In the genomic region with DNA sequence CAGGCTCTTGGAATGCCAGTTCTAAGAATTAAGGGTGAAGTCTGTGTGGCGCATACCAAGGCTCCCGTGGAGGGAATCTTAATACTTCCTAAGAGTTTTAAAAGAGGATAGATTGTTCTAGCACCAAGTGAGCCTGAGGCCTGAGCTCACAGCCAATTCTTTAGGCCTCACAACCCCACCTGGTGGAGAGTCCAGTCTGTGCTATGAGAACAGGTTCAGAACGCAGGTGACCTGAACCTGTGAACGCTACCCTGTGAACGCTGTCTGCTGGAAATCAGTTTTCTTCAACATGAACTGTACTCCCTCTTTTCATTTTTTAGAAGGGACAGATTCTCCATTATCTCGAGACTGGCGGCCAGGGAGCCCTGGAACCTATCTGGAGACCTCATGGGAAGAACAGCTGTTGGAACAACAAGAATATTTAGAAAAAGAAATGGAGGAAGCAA, we compare ENCODE assay signal across 8 cellular contexts. TPM values are rescaled to one million over a fixed set of nuclear protein-coding genes. Genes with fewer than 3 reads are reported as not detected.
DNase-seq lines count a peak whose midpoint lies in the region; ATAC-seq and TF ChIP-seq lines count a peak whose summit lies in the region.

No MANE protein-coding gene starts in this region.

- peaks cover 4 to 15% of the 10 kb centered on the region in 2 donors for H3K36me3 Mint-ChIP-seq in activated T-cell treated with anti-CD3 and anti-CD28 coated beads, Interleukin-2, amount 50 U/mL, for 72 hours (ENCODE audit: insufficient read depth in 2 of 2)
- peaks cover 11% of the 10 kb centered on the region for H3K36me3 Mint-ChIP-seq in type B pancreatic cell

- no peaks in the 10 kb centered on the region for H3K79me2 ChIP-seq in HCT116 (ENCODE audit: insufficient read depth, low read length)

- no peak overlapping the region for H3K9ac ChIP-seq in HCT116 (ENCODE audit: low read length)

- RAD21 ChIA-PET in HCT116 (lab: Charles Lee; ENCODE audit: low non-redundant PET in 1 of 2, low total read pairs in 2 of 2, uncharacterized antibody in 2 of 2, unreplicated experiment in 2 of 2) = interaction anchor here (1.0 to 1.4 kb wide), 2 partner anchors 50 kb away, joined by 5 to 9 read pairs; no protein-coding TSS in a partner anchor

- no peaks in the 10 kb centered on the region for H3K9me3 Mint-ChIP-seq in activated T-cell treated with anti-CD3 and anti-CD28 coated beads, Interleukin-2, amount 50 U/mL, for 72 hours
- H3K9me3 Mint-ChIP-seq in type B pancreatic cell = no peaks in the 10 kb centered on the region

- CTCF ChIA-PET in HCT116 (lab: Charles Lee) = interaction anchor here (0.6 to 3.8 kb wide), 12 partner anchors 9 to 395 kb away, joined by 3 to 42 read pairs (median 4); no protein-coding TSS in a partner anchor

- H3K27me3 ChIP-seq in HCT116 (ENCODE audit: insufficient read depth, low read length) = no peaks in the 10 kb centered on the region

- TF ChIP-seq POLR2A in HCT116 (IDR thresholded peaks at IDR 0.05; ENCODE audit: borderline replicate concordance, extremely low read depth, insufficient read depth, insufficient read length) = no peak

- H3K27ac Mint-ChIP-seq in activated T-cell treated with anti-CD3 and anti-CD28 coated beads, Interleukin-2, amount 50 U/mL, for 72 hours = no peak overlapping the region
- peak overlapping the region; percentile 93 for H3K27ac Mint-ChIP-seq in type B pancreatic cell

- no peaks in the 10 kb centered on the region for H3K9me2 ChIP-seq in HCT116 (ENCODE audit: insufficient read depth)

- peak; percentile 90 for DNase-seq in DMS53 (lab: John Stamatoyannopoulos, UW)
- DNase-seq in HCT116 (ENCODE audit: low read depth, low spot score) = peak; percentile 31
- DNase-seq in NCI-H226 = peak; percentile 25
- DNase-seq in activated T-cell treated with anti-CD3 and anti-CD28 coated beads, Interleukin-2, amount 50 U/mL, for 72 hours = peak; percentile 62 to 71
- peak; percentile 65 for DNase-seq in fibroblast of pulmonary artery (ENCODE audit: low read depth)
- DNase-seq in nucleus accumbens (lab: John Stamatoyannopoulos, UW) = peak in 31 of 56 donors; percentile 9 to 57 (median 26)
- DNase-seq in type B pancreatic cell (ENCODE audit: extremely low spot score, unreplicated experiment) = no peak

- TF ChIP-seq RAD21 in HCT116 (IDR thresholded peaks at IDR 0.05; ENCODE audit: low read depth) = peak; percentile 83

- peak; percentile 98 for ATAC-seq in HCT116
- ATAC-seq in activated T-cell treated with anti-CD3 and anti-CD28 coated beads, Interleukin-2, amount 50 U/mL, for 72 hours (replicated peaks in 1 of 2) = peak; percentile 74 to 81
- no peak for ATAC-seq in GM18519 (IDR thresholded peaks at IDR 0.05; ENCODE audit: low FRiP score, unreplicated experiment)

- H3K9me3 ChIP-seq in HCT116 (ENCODE audit: control insufficient read depth in 1 of 2, insufficient read depth in 1 of 2, low read depth in 1 of 2, low read length in 2 of 2) = no peaks in the 10 kb centered on the region

- H3K4me1 Mint-ChIP-seq in activated T-cell treated with anti-CD3 and anti-CD28 coated beads, Interleukin-2, amount 50 U/mL, for 72 hours (ENCODE audit: low read depth) = peaks cover 6% of the 10 kb centered on the region
- H3K4me1 Mint-ChIP-seq in type B pancreatic cell (ENCODE audit: unreplicated experiment) = peaks cover 31% of the 10 kb centered on the region

- no peaks in the 10 kb centered on the region for H3K4me1 ChIP-seq in HCT116 (ENCODE audit: control insufficient read depth in 1 of 2, insufficient read depth in 2 of 2, low read length in 2 of 2)

- H3K27ac ChIP-seq in HCT116 (ENCODE audit: low read depth, low read length) = no peak overlapping the region

- peaks cover 13% of the 10 kb centered on the region for H3K27me3 Mint-ChIP-seq in activated T-cell treated with anti-CD3 and anti-CD28 coated beads, Interleukin-2, amount 50 U/mL, for 72 hours (ENCODE audit: low read depth)
- H3K27me3 Mint-ChIP-seq in type B pancreatic cell = peaks cover 4% of the 10 kb centered on the region

- no peaks in the 10 kb centered on the region for H3K36me3 ChIP-seq in HCT116 (ENCODE audit: control insufficient read depth in 1 of 2, insufficient read depth in 2 of 2, low read length in 2 of 2)

- H3K4me2 ChIP-seq in HCT116 (ENCODE audit: low read length) = no peak overlapping the region

- intact Hi-C loops in HCT116 (cut with micrococcal nuclease) = loop anchor here (1.0 kb wide), 2 partner anchors 51 to 103 kb away; a partner anchor contains a TSS

- POLR2A ChIA-PET in HCT116 (lab: Charles Lee) = no interaction called here

- no peak overlapping the region for H3K4me3 Mint-ChIP-seq in activated T-cell treated with anti-CD3 and anti-CD28 coated beads, Interleukin-2, amount 50 U/mL, for 72 hours
- peak overlapping the region; percentile 89 for H3K4me3 Mint-ChIP-seq in type B pancreatic cell

- H2AFZ ChIP-seq in HCT116 (ENCODE audit: low read depth, low read length, poor library complexity, severe bottlenecking) = no peak overlapping the region

- H3K4me3 ChIP-seq in HCT116 (replicated peaks in 1 of 2; ENCODE audit: low read depth in 1 of 2, low read length in 2 of 2) = no peak overlapping the region
- H3K4me3 ChIP-seq in fibroblast of pulmonary artery (replicated peaks; ENCODE audit: low read depth, low read length) = no peak overlapping the region

- TF ChIP-seq CTCF in HCT116 (IDR thresholded peaks at IDR 0.05 in 2 of 3, conservative IDR thresholded peaks at IDR 0.05 in 1 of 3; ENCODE audit: borderline replicate concordance in 1 of 3, insufficient read depth in 1 of 3, low read depth in 2 of 3, low read length in 2 of 3) (peak; percentile 66 to 82 (median 80)), fibroblast of pulmonary artery (IDR thresholded peaks at IDR 0.05; ENCODE audit: low read length, missing control alignments) (peak; percentile 75), type B pancreatic cell (conservative IDR thresholded peaks at IDR 0.05) (peak; percentile 74)

- H4K20me1 ChIP-seq in HCT116 (ENCODE audit: insufficient read depth) = no peaks in the 10 kb centered on the region

- no TSS peak for BruUV-seq in HCT116 (replicated peaks; lab: Mats Ljungman, UMichigan)

TF ChIP-seq in HCT116, 20 proteins besides CTCF, POLR2A, EP300 and RAD21:
- TF ChIP-seq, protein P1, sequence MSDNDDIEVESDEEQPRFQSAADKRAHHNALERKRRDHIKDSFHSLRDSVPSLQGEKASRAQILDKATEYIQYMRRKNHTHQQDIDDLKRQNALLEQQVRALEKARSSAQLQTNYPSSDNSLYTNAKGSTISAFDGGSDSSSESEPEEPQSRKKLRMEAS (IDR thresholded peaks at IDR 0.05) = no peak

RNA-seq across cellular contexts. Expression of a gene that starts 43.2 kb away (rescaled TPM):
- total RNA-seq in HCT116 (2021; ENCODE audit: unreplicated experiment) (68.1 TPM), type B pancreatic cell (ENCODE audit: low replicate concordance) (43.8 and 46.8 TPM in 2 replicates)
- 18.0 and 24.6 TPM in 2 replicates for polyA plus RNA-seq in HCT116 (2012)
- total RNA-seq in activated T-cell treated with anti-CD3 and anti-CD28 coated beads, Interleukin-2, amount 50 U/mL, for 72 hours = 10 to 100 TPM; 27.2 to 31.6 TPM

RNA-seq across cellular contexts. Expression of a gene that starts 44.9 kb away (rescaled TPM):
- total RNA-seq in HCT116 (2021; ENCODE audit: unreplicated experiment) (5.6 TPM), type B pancreatic cell (ENCODE audit: low replicate concordance) (4.8 and 22.0 TPM in 2 replicates)
- polyA plus RNA-seq in HCT116 (2012) = 3.3 and 3.5 TPM in 2 replicates
- 10 to 100 TPM; 14.8 to 24.7 TPM for total RNA-seq in activated T-cell treated with anti-CD3 and anti-CD28 coated beads, Interleukin-2, amount 50 U/mL, for 72 hours
